ENCODE assay signal across 8 cellular contexts in the genomic region with DNA sequence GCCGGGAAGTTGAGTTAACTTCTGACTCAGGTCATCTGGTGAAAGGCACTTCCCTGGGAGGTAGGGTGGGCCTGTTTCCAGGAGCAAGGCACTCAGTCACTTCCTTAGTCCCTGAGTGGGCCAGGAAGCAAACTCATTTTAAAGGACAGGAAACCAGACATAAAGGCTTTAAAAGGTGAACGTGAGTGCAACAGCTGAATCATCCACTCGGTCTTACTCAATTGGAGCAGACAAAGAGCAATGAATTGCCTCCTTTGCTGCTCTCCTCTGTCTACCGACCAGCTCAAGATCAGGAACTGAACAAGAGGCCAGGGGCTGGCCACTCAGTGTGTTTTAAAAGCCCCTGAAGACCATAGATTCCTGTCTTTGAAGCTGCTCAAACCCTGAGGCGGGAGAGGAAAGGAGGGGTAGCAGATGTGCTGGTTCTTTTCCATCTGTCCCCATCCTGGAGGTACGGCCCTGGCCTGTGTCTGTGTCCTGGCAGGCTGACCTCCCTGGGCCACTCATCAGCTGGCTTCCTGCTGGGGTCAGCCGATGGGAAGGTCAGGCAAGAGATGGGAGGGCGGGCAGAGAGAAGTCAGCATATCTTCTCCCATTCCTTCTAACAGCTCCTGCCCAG.
DNase-seq lines count a peak whose midpoint lies in the region; ATAC-seq and TF ChIP-seq lines count a peak whose summit lies in the region.

No MANE protein-coding gene starts in this region.

- TF ChIP-seq POLR2A in body of pancreas (IDR thresholded peaks at IDR 0.05) (no peak), prostate gland (IDR thresholded peaks at IDR 0.05) (no peak)

- DNase-seq in CD1c-positive myeloid dendritic cell (ENCODE audit: extremely low spot score) (peak; percentile 40), M059J (ENCODE audit: low read depth) (peak; percentile 99), body of pancreas (peak in 1 of 4 donors; percentile 31), aorta (no peak), prostate gland (ENCODE audit: low spot score) (no peak)
- no peak for DNase-seq in activated CD4-positive, alpha-beta T cell treated with anti-CD3 and anti-CD28 coated beads, Interleukin-2, amount 50 U/mL, for 4 hours

- no peaks in the 10 kb centered on the region for H3K36me3 ChIP-seq in body of pancreas (replicated peaks in 1 of 2; ENCODE audit: insufficient read depth in 1 of 2, low read depth in 2 of 2)
- H3K36me3 ChIP-seq in liver (ENCODE audit: control insufficient read depth in 4 of 4, insufficient read depth in 3 of 4, low read depth in 1 of 4, low read length in 3 of 4) = no peaks in the 10 kb centered on the region
- no peaks in the 10 kb centered on the region for H3K36me3 ChIP-seq in aorta (ENCODE audit: control insufficient read depth in 1 of 2, insufficient read depth in 2 of 2, low read length in 1 of 2)
- no peaks in the 10 kb centered on the region for H3K36me3 ChIP-seq in prostate gland

- WGBS in body of pancreas, 2 donors = 65 to 83% methylated on average over 8 of the region's 8 CpGs
- 70% methylated on average over 8 of the region's 8 CpGs for WGBS in liver
- WGBS in aorta, 2 donors = 63 to 67% methylated on average over 8 of the region's 8 CpGs
- WGBS in prostate gland = 79% methylated on average over 8 of the region's 8 CpGs

- TF ChIP-seq RAD21 in liver (IDR thresholded peaks at IDR 0.05) = no peak

- no peak for TF ChIP-seq CTCF in body of pancreas (IDR thresholded peaks at IDR 0.05)
- TF ChIP-seq CTCF in liver (IDR thresholded peaks at IDR 0.05; ENCODE audit: low read depth, low read length, missing input control) = no peak
- TF ChIP-seq CTCF in prostate gland (IDR thresholded peaks at IDR 0.05) = no peak

- H3K27ac ChIP-seq in body of pancreas = peak overlapping the region in 2 of 4 donors; percentile 29 to 36
- H3K27ac ChIP-seq in liver (ENCODE audit: low read depth in 1 of 2, low read length in 2 of 2) = peak overlapping the region; percentile 21 to 29
- no peak overlapping the region for H3K27ac ChIP-seq in aorta (ENCODE audit: low read depth in 1 of 2, low read length in 2 of 2)
- peak overlapping the region in 1 of 2 donors; percentile 24 for H3K27ac ChIP-seq in prostate gland

- intact Hi-C loops in body of pancreas (cut with DNase I) (no loop called here), aorta (cut with DNase I) (no loop called here), prostate gland (cut with DNase I) (no loop called here)

- H3K9ac ChIP-seq in liver (ENCODE audit: low read depth in 1 of 2, low read length in 2 of 2) = no peak overlapping the region

- no peak overlapping the region for H3K4me3 ChIP-seq in body of pancreas
- no peak overlapping the region for H3K4me3 ChIP-seq in liver (ENCODE audit: low read depth in 1 of 3, low read length in 3 of 3)
- no peak overlapping the region for H3K4me3 ChIP-seq in aorta (ENCODE audit: low read length in 2 of 2)
- H3K4me3 ChIP-seq in prostate gland = no peak overlapping the region

- H3K9me3 ChIP-seq in body of pancreas (no peaks in the 10 kb centered on the region), liver (ENCODE audit: control insufficient read depth in 4 of 4, low read length in 3 of 4) (no peaks in the 10 kb centered on the region), aorta (ENCODE audit: control insufficient read depth, low read length) (no peaks in the 10 kb centered on the region), prostate gland (no peaks in the 10 kb centered on the region)

- H3K27me3 ChIP-seq in body of pancreas (no peaks in the 10 kb centered on the region), liver (ENCODE audit: control insufficient read depth in 4 of 4, insufficient read depth in 4 of 4, low read length in 3 of 4) (no peaks in the 10 kb centered on the region), aorta (ENCODE audit: control insufficient read depth in 1 of 2, insufficient read depth in 2 of 2, low read length in 1 of 2) (no peaks in the 10 kb centered on the region), prostate gland (replicated peaks; ENCODE audit: insufficient read depth) (no peaks in the 10 kb centered on the region)

- H3K4me1 ChIP-seq in body of pancreas (no peaks in the 10 kb centered on the region), liver (ENCODE audit: control insufficient read depth in 4 of 4, insufficient read depth in 4 of 4, low read length in 3 of 4) (peaks cover 2 to 9% (median 5%) of the 10 kb centered on the region in 4 donors), aorta (ENCODE audit: control insufficient read depth in 1 of 2, insufficient read depth in 2 of 2, low read length in 2 of 2) (no peaks in the 10 kb centered on the region), prostate gland (replicated peaks) (no peaks in the 10 kb centered on the region)

- ATAC-seq in body of pancreas (peak; percentile 48), aorta (ENCODE audit: low FRiP score) (peak; percentile 66), HG03571 (IDR thresholded peaks at IDR 0.05; ENCODE audit: unreplicated experiment) (no peak)

TF ChIP-seq in liver, 16 proteins besides CTCF, POLR2A, EP300 and RAD21:
- TF ChIP-seq JUND (IDR thresholded peaks at IDR 0.05) (no peak), NR2F2 (IDR thresholded peaks at IDR 0.05) (peak; percentile 65), SP1 (IDR thresholded peaks at IDR 0.05) (no peak), TAF1 (conservative IDR thresholded peaks at IDR 0.05) (no peak), REST (IDR thresholded peaks at IDR 0.05) (no peak)

Comparison
In these comparisons a context has a peak if more than half of its experiments do, and no peak if none do; other contexts are left out.
1. DNase-seq: peak in CD1c-positive myeloid dendritic cell (single experiment) and M059J (single experiment); none in aorta (0 of 2), prostate gland (single experiment) and activated CD4-positive, alpha-beta T cell treated with anti-CD3 and anti-CD28 coated beads, Interleukin-2, amount 50 U/mL, for 4 hours (0 of 2).
2. H3K27ac ChIP-seq: peak in liver (2 of 2); none in aorta (0 of 2).